Comparison of ENCODE assay signal across 1 cellular context in the genomic region with DNA sequence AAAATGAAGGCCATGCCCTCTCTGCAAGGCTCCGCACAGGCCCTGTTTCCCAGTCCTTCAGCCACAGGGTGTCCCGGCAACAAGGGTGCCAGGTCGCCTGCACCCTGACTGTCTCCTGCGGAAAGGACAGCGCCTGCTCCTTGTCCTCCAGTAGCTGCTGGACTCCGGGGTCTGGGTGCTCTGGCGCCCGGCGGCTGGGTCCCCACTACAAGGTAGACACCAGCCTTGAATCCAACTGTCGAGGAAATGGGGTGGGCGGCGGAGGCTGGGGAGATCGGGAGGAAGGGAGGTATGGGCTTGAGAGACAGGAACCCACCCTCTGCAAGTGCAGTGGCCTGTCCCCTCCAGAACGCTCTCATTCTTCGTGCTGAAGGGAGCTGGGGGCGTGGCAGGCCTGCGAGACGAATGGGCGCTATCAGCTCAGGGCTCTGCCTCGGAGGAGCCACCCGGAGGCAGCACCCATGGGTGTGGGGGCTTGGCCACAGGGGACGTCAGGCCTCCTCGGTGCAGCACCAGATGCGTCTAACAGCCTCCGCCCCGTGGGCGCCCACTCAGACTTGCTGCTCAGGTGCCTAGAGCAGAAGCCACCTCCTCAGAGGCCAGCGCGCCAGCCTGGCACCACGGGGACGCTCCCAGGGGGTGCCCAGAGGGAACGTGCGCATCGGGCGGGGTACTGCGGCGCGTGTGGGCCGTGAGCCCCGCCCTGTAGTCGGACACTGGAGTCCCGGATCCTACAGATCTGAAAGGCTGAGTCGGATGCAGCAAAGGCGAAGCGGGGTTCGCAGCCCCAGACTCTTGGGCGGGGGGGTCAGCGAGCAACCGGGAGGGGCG.
TF ChIP-seq lines count a peak whose summit lies in the region.

No MANE protein-coding gene starts in this region.

TF ChIP-seq in GM12878, 131 proteins besides CTCF, POLR2A, EP300 and RAD21 (continued from another document):
- TF ChIP-seq, protein P1, sequence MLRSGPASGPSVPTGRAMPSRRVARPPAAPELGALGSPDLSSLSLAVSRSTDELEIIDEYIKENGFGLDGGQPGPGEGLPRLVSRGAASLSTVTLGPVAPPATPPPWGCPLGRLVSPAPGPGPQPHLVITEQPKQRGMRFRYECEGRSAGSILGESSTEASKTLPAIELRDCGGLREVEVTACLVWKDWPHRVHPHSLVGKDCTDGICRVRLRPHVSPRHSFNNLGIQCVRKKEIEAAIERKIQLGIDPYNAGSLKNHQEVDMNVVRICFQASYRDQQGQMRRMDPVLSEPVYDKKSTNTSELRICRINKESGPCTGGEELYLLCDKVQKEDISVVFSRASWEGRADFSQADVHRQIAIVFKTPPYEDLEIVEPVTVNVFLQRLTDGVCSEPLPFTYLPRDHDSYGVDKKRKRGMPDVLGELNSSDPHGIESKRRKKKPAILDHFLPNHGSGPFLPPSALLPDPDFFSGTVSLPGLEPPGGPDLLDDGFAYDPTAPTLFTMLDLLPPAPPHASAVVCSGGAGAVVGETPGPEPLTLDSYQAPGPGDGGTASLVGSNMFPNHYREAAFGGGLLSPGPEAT (IDR thresholded peaks at IDR 0.05; ENCODE audit: low read depth): no peak
- no peak for TF ChIP-seq RUNX3 (IDR thresholded peaks at IDR 0.05; ENCODE audit: low read length)
- peak; percentile 61 for TF ChIP-seq IKZF1 (conservative IDR thresholded peaks at IDR 0.05)
- no peak for TF ChIP-seq NR2C2 (IDR thresholded peaks at IDR 0.05; ENCODE audit: borderline replicate concordance, control insufficient read depth, insufficient read length, low read depth)
- TF ChIP-seq PAX8 (IDR thresholded peaks at IDR 0.05): no peak
- TF ChIP-seq BHLHE40 (IDR thresholded peaks at IDR 0.05; ENCODE audit: borderline replicate concordance in 1 of 2, low read depth in 2 of 2, low read length in 1 of 2): peak; percentile 72 to 93; a peak in 3 of 4 replicates
- no peak for TF ChIP-seq EED (IDR thresholded peaks at IDR 0.05; ENCODE audit: low read depth)
- TF ChIP-seq WRNIP1 (IDR thresholded peaks at IDR 0.05; ENCODE audit: borderline replicate concordance, low read depth, low read length): no peak
- TF ChIP-seq HDGF (IDR thresholded peaks at IDR 0.05): peak; percentile 60; the same call in 1 of the 2 replicates
- peak; percentile 32 for TF ChIP-seq MEF2B (IDR thresholded peaks at IDR 0.05; ENCODE audit: partially characterized antibody, poor library complexity, severe bottlenecking)
- TF ChIP-seq ASH2L (IDR thresholded peaks at IDR 0.05; ENCODE audit: borderline replicate concordance, low read depth): no peak
- TF ChIP-seq RAD51 (IDR thresholded peaks at IDR 0.05): no peak
- TF ChIP-seq, protein P2, sequence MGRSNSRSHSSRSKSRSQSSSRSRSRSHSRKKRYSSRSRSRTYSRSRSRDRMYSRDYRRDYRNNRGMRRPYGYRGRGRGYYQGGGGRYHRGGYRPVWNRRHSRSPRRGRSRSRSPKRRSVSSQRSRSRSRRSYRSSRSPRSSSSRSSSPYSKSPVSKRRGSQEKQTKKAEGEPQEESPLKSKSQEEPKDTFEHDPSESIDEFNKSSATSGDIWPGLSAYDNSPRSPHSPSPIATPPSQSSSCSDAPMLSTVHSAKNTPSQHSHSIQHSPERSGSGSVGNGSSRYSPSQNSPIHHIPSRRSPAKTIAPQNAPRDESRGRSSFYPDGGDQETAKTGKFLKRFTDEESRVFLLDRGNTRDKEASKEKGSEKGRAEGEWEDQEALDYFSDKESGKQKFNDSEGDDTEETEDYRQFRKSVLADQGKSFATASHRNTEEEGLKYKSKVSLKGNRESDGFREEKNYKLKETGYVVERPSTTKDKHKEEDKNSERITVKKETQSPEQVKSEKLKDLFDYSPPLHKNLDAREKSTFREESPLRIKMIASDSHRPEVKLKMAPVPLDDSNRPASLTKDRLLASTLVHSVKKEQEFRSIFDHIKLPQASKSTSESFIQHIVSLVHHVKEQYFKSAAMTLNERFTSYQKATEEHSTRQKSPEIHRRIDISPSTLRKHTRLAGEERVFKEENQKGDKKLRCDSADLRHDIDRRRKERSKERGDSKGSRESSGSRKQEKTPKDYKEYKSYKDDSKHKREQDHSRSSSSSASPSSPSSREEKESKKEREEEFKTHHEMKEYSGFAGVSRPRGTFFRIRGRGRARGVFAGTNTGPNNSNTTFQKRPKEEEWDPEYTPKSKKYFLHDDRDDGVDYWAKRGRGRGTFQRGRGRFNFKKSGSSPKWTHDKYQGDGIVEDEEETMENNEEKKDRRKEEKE (IDR thresholded peaks at IDR 0.05): no peak
- no peak for TF ChIP-seq ATF7 (IDR thresholded peaks at IDR 0.05; ENCODE audit: low read depth)
- TF ChIP-seq, protein P3, sequence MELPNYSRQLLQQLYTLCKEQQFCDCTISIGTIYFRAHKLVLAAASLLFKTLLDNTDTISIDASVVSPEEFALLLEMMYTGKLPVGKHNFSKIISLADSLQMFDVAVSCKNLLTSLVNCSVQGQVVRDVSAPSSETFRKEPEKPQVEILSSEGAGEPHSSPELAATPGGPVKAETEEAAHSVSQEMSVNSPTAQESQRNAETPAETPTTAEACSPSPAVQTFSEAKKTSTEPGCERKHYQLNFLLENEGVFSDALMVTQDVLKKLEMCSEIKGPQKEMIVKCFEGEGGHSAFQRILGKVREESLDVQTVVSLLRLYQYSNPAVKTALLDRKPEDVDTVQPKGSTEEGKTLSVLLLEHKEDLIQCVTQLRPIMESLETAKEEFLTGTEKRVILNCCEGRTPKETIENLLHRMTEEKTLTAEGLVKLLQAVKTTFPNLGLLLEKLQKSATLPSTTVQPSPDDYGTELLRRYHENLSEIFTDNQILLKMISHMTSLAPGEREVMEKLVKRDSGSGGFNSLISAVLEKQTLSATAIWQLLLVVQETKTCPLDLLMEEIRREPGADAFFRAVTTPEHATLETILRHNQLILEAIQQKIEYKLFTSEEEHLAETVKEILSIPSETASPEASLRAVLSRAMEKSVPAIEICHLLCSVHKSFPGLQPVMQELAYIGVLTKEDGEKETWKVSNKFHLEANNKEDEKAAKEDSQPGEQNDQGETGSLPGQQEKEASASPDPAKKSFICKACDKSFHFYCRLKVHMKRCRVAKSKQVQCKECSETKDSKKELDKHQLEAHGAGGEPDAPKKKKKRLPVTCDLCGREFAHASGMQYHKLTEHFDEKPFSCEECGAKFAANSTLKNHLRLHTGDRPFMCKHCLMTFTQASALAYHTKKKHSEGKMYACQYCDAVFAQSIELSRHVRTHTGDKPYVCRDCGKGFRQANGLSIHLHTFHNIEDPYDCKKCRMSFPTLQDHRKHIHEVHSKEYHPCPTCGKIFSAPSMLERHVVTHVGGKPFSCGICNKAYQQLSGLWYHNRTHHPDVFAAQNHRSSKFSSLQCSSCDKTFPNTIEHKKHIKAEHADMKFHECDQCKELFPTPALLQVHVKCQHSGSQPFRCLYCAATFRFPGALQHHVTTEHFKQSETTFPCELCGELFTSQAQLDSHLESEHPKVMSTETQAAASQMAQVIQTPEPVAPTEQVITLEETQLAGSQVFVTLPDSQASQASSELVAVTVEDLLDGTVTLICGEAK (IDR thresholded peaks at IDR 0.05; ENCODE audit: borderline replicate concordance): no peak
- no peak for TF ChIP-seq MXI1 (IDR thresholded peaks at IDR 0.05; ENCODE audit: low read depth, low read length)
- TF ChIP-seq EGR1 (IDR thresholded peaks at IDR 0.05; ENCODE audit: borderline replicate concordance in 1 of 2, low read depth in 2 of 2, low read length in 2 of 2): peak in 1 of 2 experiments; percentile 13; a peak in 1 of 3 replicates
- TF ChIP-seq NR2C1 (IDR thresholded peaks at IDR 0.05): no peak
